22 cellular contexts compared by ENCODE assay signal in genomic region chr4:80206541-80207171, GRCh38. TPM values are rescaled to one million over a fixed set of nuclear protein-coding genes. Genes with fewer than 3 reads are reported as not detected.
DNase-seq lines count a peak whose midpoint lies in the region; ATAC-seq and TF ChIP-seq lines count a peak whose summit lies in the region.
"Had no signal": no experiment of that assay in that cellular context is flagged by ENCODE, and none has a peak within 500 bp of the region (broad histone marks: within the 10 kb centered on the region; RNA-seq: fewer than 3 reads in every experiment).

No MANE protein-coding gene starts in this region.

- no peak for TF ChIP-seq CTCF in mammary epithelial cell (conservative IDR thresholded peaks at IDR 0.05 in 1 of 2, IDR thresholded peaks at IDR 0.05 in 1 of 2; ENCODE audit: extremely low read depth in 1 of 2, insufficient read depth in 1 of 2, low read depth in 1 of 2, low read length in 2 of 2)
- no peak for TF ChIP-seq CTCF in MCF 10A (IDR thresholded peaks at IDR 0.05; ENCODE audit: unreplicated experiment)
- TF ChIP-seq CTCF in heart left ventricle (IDR thresholded peaks at IDR 0.05) = no peak
- no peak for TF ChIP-seq CTCF in testis (IDR thresholded peaks at IDR 0.05)

- H3K36me3 ChIP-seq in mammary epithelial cell (ENCODE audit: insufficient read depth, low read length) (no peaks in the 10 kb centered on the region), heart left ventricle (no peaks in the 10 kb centered on the region), testis (ENCODE audit: low read depth, missing control alignments) (no peaks in the 10 kb centered on the region), GM23248 (ENCODE audit: low read depth) (no peaks in the 10 kb centered on the region)
- H3K36me3 ChIP-seq: pancreas had no signal

- H3K9me3 ChIP-seq in mammary epithelial cell (replicated peaks; ENCODE audit: insufficient read depth, low read length) (no peaks in the 10 kb centered on the region), heart left ventricle (no peaks in the 10 kb centered on the region), testis (no peaks in the 10 kb centered on the region), GM23248 (ENCODE audit: low read depth) (no peaks in the 10 kb centered on the region)
- H3K9me3 ChIP-seq: pancreas had no signal

- no peaks in the 10 kb centered on the region for H3K36me3 Mint-ChIP-seq in MCF 10A (ENCODE audit: insufficient read depth, unreplicated experiment)

- no peak overlapping the region for H3K4me3 Mint-ChIP-seq in MCF 10A (ENCODE audit: unreplicated experiment)
- H3K4me3 Mint-ChIP-seq: activated CD4-positive, alpha-beta T cell treated with anti-CD3 and anti-CD28 coated beads for 36 hours; activated T-helper 1 cell treated with anti-CD3 and anti-CD28 coated beads, Interleukin-12 subunit alpha, Interleukin-12 subunit beta, Interleukin-2, Interleukin-4 antibody, amounts not matched to agents 30 ng/mL and 10 ng/mL and 1 ng/mL, durations not matched to agents 14 hours and 24 hours and 36 hours; central memory CD8-positive, alpha-beta T cell had no signal

- WGBS in mammary epithelial cell (ENCODE audit: low coverage, missing lambda C conversion rate) = 68% methylated on average over 19 of the region's 29 CpGs
- WGBS in heart left ventricle, 4 donors = 37 to 54% (median 46%) methylated on average over 29 of the region's 29 CpGs
- 42 to 49% methylated on average over 14 to 29 of the region's 29 CpGs for WGBS in testis, 2 donors
- WGBS in GM23248 (ENCODE audit: low coverage in 1 of 2, low lambda C conversion rate in 2 of 2, missing lambda C conversion rate in 2 of 2), 2 experiments = 82 to 84% methylated on average over 26 to 29 of the region's 29 CpGs

- 0 out of 2 replicates have a peak, but pooled peaks cover 9% of the 10 kb centered on the region for H3F3A ChIP-seq in GM23248 (ENCODE audit: insufficient read depth)

- H3K4me2 ChIP-seq in mammary epithelial cell (ENCODE audit: insufficient read depth, low read depth, low read length) = no peak overlapping the region
- no peak overlapping the region for H3K4me2 ChIP-seq in GM23248 (ENCODE audit: unreplicated experiment)
- H3K4me2 ChIP-seq: smooth muscle cell had no signal

- H3K27ac ChIP-seq in mammary epithelial cell (ENCODE audit: insufficient read depth, low read depth, low read length) (no peak overlapping the region), heart left ventricle (peak overlapping the region in 7 of 12 donors; percentile 24 to 63 (median 55)), testis (no peak overlapping the region), GM23248 (no peak overlapping the region)
- H3K27ac ChIP-seq: 22Rv1, pancreas, RWPE1 had no signal

- H3K79me2 ChIP-seq in mammary epithelial cell (ENCODE audit: insufficient read depth, low read length) (peaks cover 3% of the 10 kb centered on the region), GM23248 (ENCODE audit: insufficient read depth) (no peaks in the 10 kb centered on the region)

- dilution Hi-C loops in mammary epithelial cell (cut with HindIII; ENCODE audit: low sequenced_read_pairs) = loop anchor here (25.0 kb wide), 1 partner anchor 131 kb away; the partner anchor contains the start of gene CFAP299

- H3K27me3 ChIP-seq in mammary epithelial cell (ENCODE audit: insufficient read depth, low read length) = no peaks in the 10 kb centered on the region
- H3K27me3 ChIP-seq in heart left ventricle = peaks cover 0 to 50% (median 8%) of the 10 kb centered on the region in 9 donors
- H3K27me3 ChIP-seq in testis = no peaks in the 10 kb centered on the region
- H3K27me3 ChIP-seq in GM23248 (replicated peaks; ENCODE audit: insufficient read depth) = no peaks in the 10 kb centered on the region

- H3K4me3 ChIP-seq in mammary epithelial cell (replicated peaks in 1 of 3; ENCODE audit: insufficient read depth in 1 of 3, low read depth in 2 of 3, low read length in 3 of 3) (no peak overlapping the region), heart left ventricle (peak overlapping the region in 4 of 12 donors; percentile 12 to 32 (median 13)), testis (peak overlapping the region; percentile 5 to 11), GM23248 (no peak overlapping the region)
- H3K4me3 ChIP-seq: pancreas, smooth muscle cell had no signal

- DNase-seq in mammary epithelial cell (no peak), MCF 10A (ENCODE audit: unreplicated experiment) (no peak), heart left ventricle (peak in 3 of 5 donors; percentile 45 to 69 (median 64)), lung microvascular endothelial cell (ENCODE audit: low read depth in 2 of 2) (peak; percentile 22 to 88), testis (peak; percentile 27), GM23248 (no peak), SIG-M5 treated with dmso at 0.1 percent for 504 hours (lab: John Stamatoyannopoulos, UW; ENCODE audit: unreplicated experiment) (no peak)
- DNase-seq: activated CD4-positive, alpha-beta T cell treated with anti-CD3 and anti-CD28 coated beads for 36 hours; DND-41; effector memory CD4-positive, alpha-beta T cell; NCI-H1105; NCI-H510A treated with DMSO at 0.1 percent for 48 hours; stimulated activated CD4-positive, alpha-beta T cell treated with anti-CD3 and anti-CD28 coated beads, Interleukin-4, amount 100 ng/mL, for 4 hours had no signal

- in situ Hi-C loops in mammary epithelial cell (cut with MboI; ENCODE audit: low sequenced_read_pairs in 2 of 2) = loop anchor here (25.0 kb wide), 2 partner anchors 294 to 1244 kb away; no protein-coding TSS in a partner anchor
- in situ Hi-C loops in GM23248 (cut with MboI) = loop anchor here (25.0 kb wide), 1 partner anchor 1269 kb away; the partner anchor contains the start of gene PAQR3

- no peak overlapping the region for H3K27ac Mint-ChIP-seq in MCF 10A (ENCODE audit: low read depth, unreplicated experiment)
- H3K27ac Mint-ChIP-seq: activated CD4-positive, alpha-beta T cell treated with anti-CD3 and anti-CD28 coated beads for 36 hours; activated T-helper 1 cell treated with anti-CD3 and anti-CD28 coated beads, Interleukin-12 subunit alpha, Interleukin-12 subunit beta, Interleukin-2, Interleukin-4 antibody, amounts not matched to agents 30 ng/mL and 10 ng/mL and 1 ng/mL, durations not matched to agents 14 hours and 24 hours and 36 hours had no signal

- BruUV-seq in mammary epithelial cell (replicated peaks; lab: Mats Ljungman, UMichigan) (no TSS peak), MCF 10A (replicated peaks; lab: Mats Ljungman, UMichigan) (no TSS peak)

- CTCF ChIA-PET in mammary epithelial cell (lab: Charles Lee; ENCODE audit: low non-redundant PET) = no interaction called here
- CTCF ChIA-PET in MCF 10A (lab: Yijun Ruan, JAX) = interaction anchor here (1.7 kb wide), 1 partner anchor 10 kb away, joined by 3 read pairs; no protein-coding TSS in a partner anchor

- H3K9me2 ChIP-seq in GM23248 (ENCODE audit: insufficient read depth) = no peaks in the 10 kb centered on the region

- TF ChIP-seq POLR2A in heart left ventricle (IDR thresholded peaks at IDR 0.05) (no peak), testis (IDR thresholded peaks at IDR 0.05) (no peak)

- ATAC-seq in heart left ventricle (peak; percentile 21 to 71 (median 50)), GM21515 (IDR thresholded peaks at IDR 0.05; ENCODE audit: unreplicated experiment) (no peak)
- ATAC-seq: activated CD4-positive, alpha-beta T cell treated with anti-CD3 and anti-CD28 coated beads for 36 hours; pancreas had no signal

- POLR2A ChIA-PET in MCF 10A (lab: Yijun Ruan, JAX) = no interaction called here

- peaks cover 8% of the 10 kb centered on the region for H3K9me3 Mint-ChIP-seq in MCF 10A (ENCODE audit: unreplicated experiment)
- H3K9me3 Mint-ChIP-seq: activated T-helper 1 cell treated with anti-CD3 and anti-CD28 coated beads, Interleukin-12 subunit alpha, Interleukin-12 subunit beta, Interleukin-2, Interleukin-4 antibody, amounts not matched to agents 30 ng/mL and 10 ng/mL and 1 ng/mL, durations not matched to agents 14 hours and 24 hours and 36 hours; central memory CD8-positive, alpha-beta T cell had no signal

- H2AFZ ChIP-seq in mammary epithelial cell (ENCODE audit: low read depth, low read length) = peak overlapping the region; percentile 65
- no peak overlapping the region for H2AFZ ChIP-seq in GM23248

- intact Hi-C loops in mammary epithelial cell (cut with micrococcal nuclease) (no loop called here), MCF 10A (cut with micrococcal nuclease) (no loop called here), heart left ventricle (cut with DNase I) (no loop called here), testis (cut with DNase I; ENCODE audit: low total_unique reads) (no loop called here)

- H3K4me1 ChIP-seq in mammary epithelial cell (ENCODE audit: insufficient read depth, low read length) = peaks cover 21% of the 10 kb centered on the region
- peaks cover 0 to 27% (median 8%) of the 10 kb centered on the region in 12 donors for H3K4me1 ChIP-seq in heart left ventricle
- no peaks in the 10 kb centered on the region for H3K4me1 ChIP-seq in testis
- no peaks in the 10 kb centered on the region for H3K4me1 ChIP-seq in GM23248 (ENCODE audit: insufficient read depth)

- H4K20me1 ChIP-seq in mammary epithelial cell (ENCODE audit: insufficient read depth, low read length) = no peaks in the 10 kb centered on the region
- no peaks in the 10 kb centered on the region for H4K20me1 ChIP-seq in GM23248 (ENCODE audit: insufficient read depth)

- no peaks in the 10 kb centered on the region for H3K27me3 Mint-ChIP-seq in MCF 10A (ENCODE audit: insufficient read depth, unreplicated experiment)
- H3K27me3 Mint-ChIP-seq: central memory CD8-positive, alpha-beta T cell had no signal

- no peak overlapping the region for H3K9ac ChIP-seq in mammary epithelial cell (ENCODE audit: insufficient read depth, low read length)
- no peak overlapping the region for H3K9ac ChIP-seq in GM23248

- H3K4me1 Mint-ChIP-seq in MCF 10A (ENCODE audit: insufficient read depth, unreplicated experiment) = no peaks in the 10 kb centered on the region

RNA-seq across cellular contexts. Expression of gene PRDM8, which starts 9.4 kb away (rescaled TPM):
- 1 to 10 TPM in 1 of 2 donors, under 1 TPM in 1; 0.33 to 8.0 TPM for total RNA-seq in mammary epithelial cell
- polyA plus RNA-seq in mammary epithelial cell = 3.8 TPM
- polyA minus RNA-seq in mammary epithelial cell = 31.5 TPM
- 4.8 and 4.9 TPM in 2 replicates for total RNA-seq in MCF 10A (2022)
- total RNA-seq in heart left ventricle = 1 to 10 TPM in 4 of 9 donors, under 1 TPM in 5; 0.39 to 1.9 (median 0.84) TPM
- under 1 TPM; 0.26 to 0.76 TPM for polyA plus RNA-seq in heart left ventricle
- 0.87 and 1.2 TPM in 2 replicates for total RNA-seq in lung microvascular endothelial cell
- 1 to 10 TPM; 3.9 to 4.3 TPM for total RNA-seq in testis
- 1.1 TPM for polyA plus RNA-seq in testis (ENCODE audit: insufficient read depth, low read depth, low replicate concordance)
- 4.4 and 7.0 TPM in 2 replicates for total RNA-seq in GM23248 (2014; rRNA removed; shearing (Covaris generic))
- polyA plus RNA-seq in GM23248 (2016; fragmentation: Nextera tagmentation; extraction: Ambion mirVana) = 1.7 and 2.3 TPM in 2 replicates

RNA-seq across cellular contexts. Expression of gene FGF5, which starts 59.8 kb away (rescaled TPM):
- total RNA-seq in mammary epithelial cell = 1 to 10 TPM in 1 of 2 donors, under 1 TPM in 1; 0.17 to 2.9 TPM
- polyA plus RNA-seq in mammary epithelial cell = 3.9 TPM
- polyA minus RNA-seq in mammary epithelial cell = 19.9 TPM
- not detected in 2 replicates for total RNA-seq in MCF 10A (2022)
- under 1 TPM in 7 of 9 donors, not detected in 2; 0.10 to 0.83 (median 0.37) TPM for total RNA-seq in heart left ventricle
- under 1 TPM; 0.22 to 0.27 TPM for polyA plus RNA-seq in heart left ventricle
- 0.22 TPM in 1 of 2 replicates, not detected in the other for total RNA-seq in lung microvascular endothelial cell
- not detected for total RNA-seq in testis
- polyA plus RNA-seq in testis (ENCODE audit: insufficient read depth, low read depth, low replicate concordance) = not detected
- total RNA-seq in GM23248 (2014; rRNA removed; shearing (Covaris generic)) = 13.4 and 15.5 TPM in 2 replicates
- 59.9 and 63.7 TPM in 2 replicates for polyA plus RNA-seq in GM23248 (2016; fragmentation: Nextera tagmentation; extraction: Ambion mirVana)
- total RNA-seq: activated CD4-positive, alpha-beta T cell treated with anti-CD3 and anti-CD28 coated beads for 36 hours; activated T-helper 1 cell treated with anti-CD3 and anti-CD28 coated beads, Interleukin-12 subunit alpha, Interleukin-12 subunit beta, Interleukin-2, Interleukin-4 antibody, amounts not matched to agents 30 ng/mL and 10 ng/mL and 1 ng/mL, durations not matched to agents 14 hours and 24 hours and 36 hours; liver; pancreas; smooth muscle cell; ureter had no signal
- polyA plus RNA-seq: pancreas, smooth muscle cell had no signal

Comparison
In these comparisons a context has a peak if more than half of its experiments do, and no peak if none do; other contexts are left out.
1. DNase-seq: peak in heart left ventricle (3 of 5), lung microvascular endothelial cell (2 of 2) and testis (single experiment); none in mammary epithelial cell (single experiment), MCF 10A (single experiment), GM23248 (single experiment) and SIG-M5 treated with dmso at 0.1 percent for 504 hours (single experiment).
2. H3K27ac ChIP-seq: peak in heart left ventricle (7 of 12); none in mammary epithelial cell (single experiment), testis (0 of 2) and GM23248 (single experiment).
3. H3K4me3 ChIP-seq: peak in testis (2 of 2); none in mammary epithelial cell (0 of 3) and GM23248 (single experiment).